Comparison of ENCODE assay signal across 20 cellular contexts in the genomic region with DNA sequence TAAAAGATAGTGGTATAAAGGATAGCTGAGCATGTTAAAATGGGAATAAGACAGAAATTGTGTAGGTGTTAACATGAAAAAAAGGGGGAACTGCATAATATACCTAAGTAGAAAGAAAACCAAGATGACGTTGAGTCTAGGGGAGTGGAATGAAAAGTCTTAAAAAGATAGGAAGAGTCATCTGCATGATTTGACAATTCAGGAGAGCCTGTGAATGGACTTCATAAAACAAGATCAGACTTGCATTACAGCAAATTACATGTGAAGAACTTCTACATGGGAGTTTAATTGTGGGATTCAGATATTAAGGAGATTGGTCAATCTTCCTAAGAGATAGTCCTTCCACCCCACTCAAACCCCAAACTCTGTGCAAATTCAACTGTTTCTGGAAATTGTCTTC.
DNase-seq lines count a peak whose midpoint lies in the region; ATAC-seq, FAIRE-seq and TF ChIP-seq lines count a peak whose summit lies in the region.
"Had no signal": no experiment of that assay in that cellular context is flagged by ENCODE, and none has a peak within 500 bp of the region (broad histone marks: within the 10 kb centered on the region; RNA-seq: fewer than 3 reads in every experiment).

No MANE protein-coding gene starts in this region.

- H3K4me1 Mint-ChIP-seq in MCF 10A (ENCODE audit: insufficient read depth, unreplicated experiment): peaks cover 36% of the 10 kb centered on the region
- H3K4me1 Mint-ChIP-seq: B cell; CD4-positive, CD25-positive, alpha-beta regulatory T cell had no signal

- H3K27me3 Mint-ChIP-seq in MCF 10A (ENCODE audit: insufficient read depth, unreplicated experiment): no peaks in the 10 kb centered on the region
- H3K27me3 Mint-ChIP-seq: B cell had no signal

- H3K36me3 ChIP-seq in breast epithelium (no peaks in the 10 kb centered on the region), bronchial epithelial cell (ENCODE audit: control insufficient read depth, insufficient read depth, low read length) (no peaks in the 10 kb centered on the region), pancreas (no peaks in the 10 kb centered on the region)
- H3K36me3 ChIP-seq: HAP-1 had no signal

- POLR2A ChIA-PET in MCF 10A (lab: Yijun Ruan, JAX): interaction anchor here (0.9 kb wide), 1 partner anchor 13 kb away, joined by 4 read pairs; no protein-coding TSS in a partner anchor

- H3K27me3 ChIP-seq in breast epithelium (no peaks in the 10 kb centered on the region), bronchial epithelial cell (ENCODE audit: control insufficient read depth, insufficient read depth, low read length) (no peaks in the 10 kb centered on the region), pancreas (no peaks in the 10 kb centered on the region)
- H3K27me3 ChIP-seq: BLaER1 treated with 17β-estradiol and CSF1 and Interleukin-3, amounts not matched to agents 10 nM and 100 nM had no signal

- WGBS in pancreas, 2 donors: 93 to 97% methylated on average over 1 of the region's 1 CpG

- H3K4me3 ChIP-seq in breast epithelium (no peak overlapping the region), bronchial epithelial cell (ENCODE audit: low read depth, low read length) (no peak overlapping the region), pancreas (no peak overlapping the region)
- H3K4me3 ChIP-seq: BLaER1 treated with 17β-estradiol and CSF1 and Interleukin-3, amounts not matched to agents 10 nM and 100 nM; GM23248; HAP-1 had no signal

- no peaks in the 10 kb centered on the region for H3K9me3 Mint-ChIP-seq in MCF 10A (ENCODE audit: unreplicated experiment)
- H3K9me3 Mint-ChIP-seq: CD4-positive, CD25-positive, alpha-beta regulatory T cell had no signal

- H3K4me3 Mint-ChIP-seq in MCF 10A (ENCODE audit: unreplicated experiment): no peak overlapping the region
- H3K4me3 Mint-ChIP-seq: B cell; CD4-positive, CD25-positive, alpha-beta regulatory T cell had no signal

- ATAC-seq in GM21360 (IDR thresholded peaks at IDR 0.05; ENCODE audit: unreplicated experiment): no peak
- no peak for ATAC-seq in HG03378 (IDR thresholded peaks at IDR 0.05; ENCODE audit: unreplicated experiment)
- ATAC-seq in pancreas: no peak

- peaks cover 15% of the 10 kb centered on the region for H3K36me3 Mint-ChIP-seq in MCF 10A (ENCODE audit: insufficient read depth, unreplicated experiment)

- H3K4me1 ChIP-seq in breast epithelium: no peaks in the 10 kb centered on the region
- H3K4me1 ChIP-seq in pancreas: peaks cover 0 to 14% (median 11%) of the 10 kb centered on the region in 3 donors
- H3K4me1 ChIP-seq: Caco-2 had no signal

- FAIRE-seq in bronchial epithelial cell (lab: Jason Lieb, UNC) (no peak), pancreas (lab: Jason Lieb, UNC) (no peak)
- FAIRE-seq: D721Med had no signal

- TF ChIP-seq CTCF in MCF 10A (IDR thresholded peaks at IDR 0.05; ENCODE audit: unreplicated experiment): no peak
- TF ChIP-seq CTCF in breast epithelium (IDR thresholded peaks at IDR 0.05): no peak
- TF ChIP-seq CTCF in bronchial epithelial cell (IDR thresholded peaks at IDR 0.05; ENCODE audit: insufficient read depth, low read length, severe bottlenecking): no peak
- TF ChIP-seq CTCF in pancreas (IDR thresholded peaks at IDR 0.05): no peak

- H3K27ac ChIP-seq in breast epithelium: no peak overlapping the region
- H3K27ac ChIP-seq in epithelial cell of prostate: peak overlapping the region; percentile 28
- H3K27ac ChIP-seq in pancreas: no peak overlapping the region
- H3K27ac ChIP-seq: BLaER1 treated with 17β-estradiol and CSF1 and Interleukin-3, amounts not matched to agents 10 nM and 100 nM; GM23248; HL-60 had no signal

- H3K27ac Mint-ChIP-seq in MCF 10A (ENCODE audit: low read depth, unreplicated experiment): peak overlapping the region; percentile 53
- H3K27ac Mint-ChIP-seq: B cell; CD4-positive, CD25-positive, alpha-beta regulatory T cell had no signal

- no peak for TF ChIP-seq POLR2A in breast epithelium (IDR thresholded peaks at IDR 0.05)

- H3K9me3 ChIP-seq in breast epithelium (no peaks in the 10 kb centered on the region), pancreas (no peaks in the 10 kb centered on the region)
- H3K9me3 ChIP-seq: Caco-2, HAP-1 had no signal

- intact Hi-C loops in MCF 10A (cut with micrococcal nuclease) (no loop called here), breast epithelium (cut with DNase I; ENCODE audit: low total_unique reads) (no loop called here), pancreas (cut with DNase I) (no loop called here)

- no TSS peak for BruUV-seq in MCF 10A (replicated peaks; lab: Mats Ljungman, UMichigan)

- CTCF ChIA-PET in MCF 10A (lab: Yijun Ruan, JAX): no interaction called here

- DNase-seq in MCF 10A (ENCODE audit: unreplicated experiment): peak; percentile 12
- DNase-seq in breast epithelium (ENCODE audit: low spot score in 2 of 2): no peak
- peak; percentile 84 for DNase-seq in bronchial epithelial cell (ENCODE audit: low read depth)
- peak; percentile 41 for DNase-seq in epithelial cell of prostate (ENCODE audit: low read depth, low spot score)
- peak; percentile 48 for DNase-seq in putamen (ENCODE audit: low spot score)
- DNase-seq in pancreas: no peak
- DNase-seq: 8988T; Caco-2; CD4-positive, CD25-positive, alpha-beta regulatory T cell; DMS153; DMS79; GF-D8; GM23248 had no signal

Comparison
In these comparisons a context has a peak if more than half of its experiments do, and no peak if none do; other contexts are left out.
1. DNase-seq: peak in MCF 10A (single experiment), bronchial epithelial cell (single experiment), epithelial cell of prostate (single experiment) and putamen (single experiment); none in breast epithelium (0 of 2) and pancreas (0 of 6).